ENCODE assay signal across 9 cellular contexts in the genomic region with DNA sequence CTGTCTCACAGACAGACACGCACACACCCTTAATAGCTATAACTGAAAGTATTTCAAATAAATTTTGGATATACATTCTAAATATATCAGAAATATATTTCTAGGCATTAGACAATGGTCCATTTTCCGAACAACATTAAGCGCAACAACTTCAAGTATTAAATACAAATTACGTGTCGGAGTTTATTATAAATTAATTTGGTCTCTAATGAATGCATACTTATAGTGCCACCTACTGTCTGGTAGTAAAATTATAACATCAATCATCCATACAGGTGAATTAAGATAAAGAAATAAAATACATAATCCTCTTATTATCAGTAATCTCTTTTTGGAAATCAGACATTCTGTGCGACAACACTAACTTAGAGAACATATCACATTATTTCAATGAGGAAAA. TPM values are rescaled to one million over a fixed set of nuclear protein-coding genes. Genes with fewer than 3 reads are reported as not detected.
DNase-seq lines count a peak whose midpoint lies in the region; FAIRE-seq and TF ChIP-seq lines count a peak whose summit lies in the region.
"Had no signal": no experiment of that assay in that cellular context is flagged by ENCODE, and none has a peak within 500 bp of the region (broad histone marks: within the 10 kb centered on the region; RNA-seq: fewer than 3 reads in every experiment).

No MANE protein-coding gene starts in this region.

- no peaks in the 10 kb centered on the region for H4K20me1 ChIP-seq in smooth muscle cell (ENCODE audit: low read depth)

- no peaks in the 10 kb centered on the region for H3K79me2 ChIP-seq in smooth muscle cell (ENCODE audit: low read depth)

- H3F3A ChIP-seq in smooth muscle cell (ENCODE audit: low read depth) = no peaks in the 10 kb centered on the region

- FAIRE-seq in urothelium cell line (lab: Jason Lieb, UNC) = no peak

- H3K27ac ChIP-seq in smooth muscle cell (ENCODE audit: low read depth) = no peak overlapping the region

- no peaks in the 10 kb centered on the region for H3K4me1 ChIP-seq in smooth muscle cell (ENCODE audit: low read depth)

- no peak overlapping the region for H3K4me2 ChIP-seq in smooth muscle cell

- H3K9ac ChIP-seq in smooth muscle cell (ENCODE audit: low read depth) = no peak overlapping the region

- DNase-seq in NCI-H146 (lab: John Stamatoyannopoulos, UW) (peak; percentile 10), NCI-H146 treated with DMSO at 0.1 percent for 48 hours (lab: John Stamatoyannopoulos, UW; ENCODE audit: unreplicated experiment) (no peak), NCI-H82 treated with DMSO at 0.1 percent for 48 hours (lab: John Stamatoyannopoulos, UW; ENCODE audit: unreplicated experiment) (peak; percentile 2), epithelial cell of proximal tubule (ENCODE audit: low read depth) (no peak), smooth muscle cell (lab: John Stamatoyannopoulos, UW; ENCODE audit: unreplicated experiment) (no peak), activated gamma-delta T cell (lab: John Stamatoyannopoulos, UW) (no peak), urothelium cell line (ENCODE audit: low spot score) (no peak), NCI-H774 (lab: John Stamatoyannopoulos, UW) (no peak)
- DNase-seq: NCI-H187 treated with DMSO at 0.1 percent for 48 hours had no signal

- WGBS in smooth muscle cell (ENCODE audit: low lambda C conversion rate) = 80% methylated on average over 6 of the region's 6 CpGs

- TF ChIP-seq CTCF in epithelial cell of proximal tubule (conservative IDR thresholded peaks at IDR 0.05; ENCODE audit: low read depth, low read length) (peak; percentile 46), smooth muscle cell (IDR thresholded peaks at IDR 0.05; ENCODE audit: borderline replicate concordance, insufficient read depth, poor library complexity, severe bottlenecking) (peak; percentile 48)

- H3K36me3 ChIP-seq in smooth muscle cell (ENCODE audit: low read depth) = no peaks in the 10 kb centered on the region

- H3K9me3 ChIP-seq in smooth muscle cell (replicated peaks; ENCODE audit: low read depth) = no peaks in the 10 kb centered on the region

- no peak overlapping the region for H2AFZ ChIP-seq in smooth muscle cell (ENCODE audit: low read depth)

- H3K4me3 ChIP-seq in epithelial cell of proximal tubule (ENCODE audit: low read depth, low read length) (no peak overlapping the region), smooth muscle cell (no peak overlapping the region)

- no peaks in the 10 kb centered on the region for H3K27me3 ChIP-seq in smooth muscle cell (ENCODE audit: low read depth)

RNA-seq across cellular contexts. Expression of a gene that starts 27.2 kb away (rescaled TPM):
- total RNA-seq in epithelial cell of proximal tubule (36.3 and 41.8 TPM in 2 replicates), smooth muscle cell (31.1 and 33.8 TPM in 2 replicates)
- 48.9 and 55.6 TPM in 2 replicates for polyA plus RNA-seq in smooth muscle cell

Comparison
In these comparisons a context has a peak if more than half of its experiments do, and no peak if none do; other contexts are left out.
1. DNase-seq: peak in NCI-H146 (single experiment) and NCI-H82 treated with DMSO at 0.1 percent for 48 hours (single experiment); none in NCI-H146 treated with DMSO at 0.1 percent for 48 hours (single experiment), epithelial cell of proximal tubule (single experiment), smooth muscle cell (single experiment), activated gamma-delta T cell (single experiment), urothelium cell line (single experiment) and NCI-H774 (single experiment).